ENCODE assay signal across 8 cellular contexts in the genomic region with DNA sequence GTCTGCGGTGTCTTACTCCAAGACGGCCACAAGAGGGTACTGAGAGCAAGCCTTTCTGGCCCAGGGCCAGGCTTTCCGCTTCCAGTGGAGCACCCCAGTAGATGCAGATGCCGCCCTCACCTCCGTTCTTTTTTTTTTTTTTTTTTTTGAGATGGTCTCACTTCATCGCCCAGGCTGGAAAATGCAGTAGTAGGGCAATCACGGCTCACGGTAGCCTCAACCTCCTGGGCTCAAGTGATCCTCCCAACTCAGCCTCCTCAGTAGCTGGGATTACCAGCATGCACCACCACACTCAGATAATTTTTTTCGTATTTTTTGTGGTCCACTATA. TPM values are rescaled to one million over a fixed set of nuclear protein-coding genes. Genes with fewer than 3 reads are reported as not detected.
DNase-seq lines count a peak whose midpoint lies in the region; ATAC-seq, FAIRE-seq and TF ChIP-seq lines count a peak whose summit lies in the region.

No MANE protein-coding gene starts in this region.

- DNase-seq in DMS79 (lab: John Stamatoyannopoulos, UW) (peak; percentile 80), NCI-H2196 treated with DMSO at 0.1 percent for 48 hours (lab: John Stamatoyannopoulos, UW; ENCODE audit: unreplicated experiment) (peak; percentile 42), WERI-Rb-1 (peak; percentile 79), mammary epithelial cell (peak; percentile 58), kidney (peak; percentile 93)
- DNase-seq in stimulated activated CD4-positive, alpha-beta T cell treated with anti-CD3 and anti-CD28 coated beads, Interleukin-1b, Interleukin-23, amount 100 ng/mL, for 4 hours (ENCODE audit: low read depth in 2 of 2): peak; percentile 58 to 63

- H3K27ac ChIP-seq in WERI-Rb-1: no peak overlapping the region
- H3K27ac ChIP-seq in mammary epithelial cell (ENCODE audit: insufficient read depth, low read depth, low read length): no peak overlapping the region
- no peak overlapping the region for H3K27ac ChIP-seq in kidney (ENCODE audit: low read depth in 2 of 2, low read length in 2 of 2)

- BruUV-seq in mammary epithelial cell (replicated peaks; lab: Mats Ljungman, UMichigan): no TSS peak

- H3K4me1 ChIP-seq in mammary epithelial cell (ENCODE audit: insufficient read depth, low read length) (peaks cover 7% of the 10 kb centered on the region), kidney (ENCODE audit: control insufficient read depth in 1 of 2, insufficient read depth in 1 of 2, low read depth in 1 of 2, low read length in 2 of 2) (peaks cover 9 to 11% of the 10 kb centered on the region in 2 donors)

- no peaks in the 10 kb centered on the region for H3K27me3 ChIP-seq in WERI-Rb-1 (ENCODE audit: insufficient read depth, low read depth, severe bottlenecking)
- H3K27me3 ChIP-seq in mammary epithelial cell (ENCODE audit: insufficient read depth, low read length): no peaks in the 10 kb centered on the region

- no peak overlapping the region for H3K4me2 ChIP-seq in mammary epithelial cell (ENCODE audit: insufficient read depth, low read depth, low read length)

- WGBS in mammary epithelial cell (ENCODE audit: low coverage, missing lambda C conversion rate): 13% methylated on average over 4 of the region's 9 CpGs

- no peak overlapping the region for H2AFZ ChIP-seq in mammary epithelial cell (ENCODE audit: low read depth, low read length)

- H3K9me3 ChIP-seq in WERI-Rb-1 (ENCODE audit: severe bottlenecking) (no peaks in the 10 kb centered on the region), mammary epithelial cell (replicated peaks; ENCODE audit: insufficient read depth, low read length) (no peaks in the 10 kb centered on the region), kidney (ENCODE audit: control insufficient read depth in 1 of 2, low read length in 2 of 2) (no peaks in the 10 kb centered on the region)

- FAIRE-seq in kidney (lab: Jason Lieb, UNC): no peak

- TF ChIP-seq CTCF in WERI-Rb-1 (IDR thresholded peaks at IDR 0.05; ENCODE audit: low read depth, low read length) (peak; percentile 92), mammary epithelial cell (conservative IDR thresholded peaks at IDR 0.05 in 1 of 2, IDR thresholded peaks at IDR 0.05 in 1 of 2; ENCODE audit: extremely low read depth in 1 of 2, insufficient read depth in 1 of 2, low read depth in 1 of 2, low read length in 2 of 2) (peak; percentile 82 to 85), kidney (IDR thresholded peaks at IDR 0.05; ENCODE audit: borderline replicate concordance, extremely low read depth, insufficient read depth) (peak; percentile 86)

- dilution Hi-C loops in mammary epithelial cell (cut with HindIII; ENCODE audit: low sequenced_read_pairs): no loop called here

- no peak overlapping the region for H3K9ac ChIP-seq in mammary epithelial cell (ENCODE audit: insufficient read depth, low read length)
- H3K9ac ChIP-seq in kidney (ENCODE audit: low read length in 2 of 2): no peak overlapping the region

- in situ Hi-C loops in mammary epithelial cell (cut with MboI; ENCODE audit: low sequenced_read_pairs in 2 of 2): loop anchor here in 1 of 2 donors (10.0 kb wide), 1 partner anchor 206 kb away; no protein-coding TSS in a partner anchor

- H4K20me1 ChIP-seq in mammary epithelial cell (ENCODE audit: insufficient read depth, low read length): no peaks in the 10 kb centered on the region

- CTCF ChIA-PET in mammary epithelial cell (lab: Charles Lee; ENCODE audit: low non-redundant PET): interaction anchor here (0.7 kb wide), 1 partner anchor 42 kb away, joined by 26 read pairs; no protein-coding TSS in a partner anchor

- no peaks in the 10 kb centered on the region for H3K79me2 ChIP-seq in mammary epithelial cell (ENCODE audit: insufficient read depth, low read length)

- peak; percentile 53 for ATAC-seq in HG02973 (IDR thresholded peaks at IDR 0.05; ENCODE audit: unreplicated experiment)
- ATAC-seq in HG03457 (IDR thresholded peaks at IDR 0.05; ENCODE audit: unreplicated experiment): no peak

- H3K36me3 ChIP-seq in WERI-Rb-1: no peaks in the 10 kb centered on the region
- H3K36me3 ChIP-seq in mammary epithelial cell (ENCODE audit: insufficient read depth, low read length): no peaks in the 10 kb centered on the region
- no peaks in the 10 kb centered on the region for H3K36me3 ChIP-seq in kidney (ENCODE audit: control insufficient read depth in 1 of 2, insufficient read depth in 2 of 2, low read length in 2 of 2)

- no peak overlapping the region for H3K4me3 ChIP-seq in WERI-Rb-1 (ENCODE audit: low read depth, low read length)
- no peak overlapping the region for H3K4me3 ChIP-seq in mammary epithelial cell (replicated peaks in 1 of 3; ENCODE audit: insufficient read depth in 1 of 3, low read depth in 2 of 3, low read length in 3 of 3)
- H3K4me3 ChIP-seq in kidney (ENCODE audit: low read length in 2 of 2): no peak overlapping the region

- intact Hi-C loops in mammary epithelial cell (cut with micrococcal nuclease): loop anchor here (1.0 to 5.0 kb wide), 3 partner anchors 215 to 464 kb away; no protein-coding TSS in a partner anchor
- intact Hi-C loops in kidney (cut with DNase I): loop anchor here (5.0 kb wide), 1 partner anchor 214 kb away; no protein-coding TSS in a partner anchor

RNA-seq across cellular contexts. Expression of a gene that starts 5.6 kb away (rescaled TPM):
- total RNA-seq in mammary epithelial cell (not detected), kidney (not detected)
- polyA plus RNA-seq in mammary epithelial cell (not detected), kidney (ENCODE audit: insufficient read depth, low read depth, low replicate concordance) (0.82 TPM)
- polyA minus RNA-seq in mammary epithelial cell: not detected

RNA-seq across cellular contexts. Expression of a gene that starts 16.1 kb away (rescaled TPM):
- total RNA-seq in mammary epithelial cell (not detected), kidney (11.6 TPM)
- polyA plus RNA-seq in mammary epithelial cell (not detected), kidney (ENCODE audit: insufficient read depth, low read depth, low replicate concordance) (15.6 TPM)
- not detected for polyA minus RNA-seq in mammary epithelial cell

RNA-seq across cellular contexts. Expression of a gene that starts 21.0 kb away (rescaled TPM):
- total RNA-seq in mammary epithelial cell (10 to 100 TPM; 73.5 to 82.5 TPM), kidney (127 TPM)
- polyA plus RNA-seq in mammary epithelial cell (52.4 TPM), kidney (ENCODE audit: insufficient read depth, low read depth, low replicate concordance) (22.5 TPM)
- 196 TPM for polyA minus RNA-seq in mammary epithelial cell

RNA-seq across cellular contexts. Expression of a gene that starts 44.9 kb away (rescaled TPM):
- total RNA-seq in mammary epithelial cell (1 to 10 TPM; 1.8 to 3.3 TPM), kidney (301 TPM)
- polyA plus RNA-seq in mammary epithelial cell (0.14 TPM), kidney (ENCODE audit: insufficient read depth, low read depth, low replicate concordance) (42.9 TPM)
- polyA minus RNA-seq in mammary epithelial cell: not detected

Comparison
In these comparisons a context has a peak if more than half of its experiments do, and no peak if none do; other contexts are left out.
1. DNase-seq: peak in every context shown above with its lines; median percentile 93 in kidney; 80 in DMS79; 79 in WERI-Rb-1; 60 in stimulated activated CD4-positive, alpha-beta T cell treated with anti-CD3 and anti-CD28 coated beads, Interleukin-1b, Interleukin-23, amount 100 ng/mL, for 4 hours; 58 in mammary epithelial cell; 42 in NCI-H2196 treated with DMSO at 0.1 percent for 48 hours.
2. RNA of a gene that starts 16.1 kb away (total RNA-seq): 11.6 TPM in kidney (single experiment); not detected in mammary epithelial cell; every median in the first group is over 10 times any median in the second.
3. Peak in every context shown above with its lines, with median percentiles within 50 percentile points of each other: CTCF ChIP-seq.